ENCODE assay signal across 32 cellular contexts in the genomic region with DNA sequence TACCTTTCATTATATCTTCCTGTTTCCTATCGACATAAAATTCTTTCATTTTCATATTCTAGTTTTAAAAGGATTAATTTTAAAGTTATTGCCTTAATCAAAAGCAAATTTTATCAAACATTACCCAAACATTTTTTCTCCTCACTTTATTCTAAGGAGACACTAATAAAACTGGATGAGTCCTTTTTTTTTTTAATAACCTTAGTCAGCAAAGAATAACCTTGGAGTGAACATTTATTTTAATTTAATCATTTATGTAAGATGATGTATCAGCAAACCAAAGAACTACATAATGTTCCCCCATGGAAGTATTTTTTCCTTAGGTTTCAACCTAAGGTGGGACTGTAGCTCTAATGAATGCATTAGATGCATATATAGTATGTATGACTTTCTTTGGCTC.
"Had no signal": no experiment of that assay in that cellular context is flagged by ENCODE, and none has a peak within 500 bp of the region (broad histone marks: within the 10 kb centered on the region; RNA-seq: fewer than 3 reads in every experiment).

No MANE protein-coding gene starts in this region.

- H3K27me3 Mint-ChIP-seq: naive B cell; progenitor cell of endocrine pancreas; stimulated activated naive B cell treated with anti-CD40 and anti-IgM and Interleukin-4, amounts not matched to agents 10 μg/mL and 1 μg/mL and 100 μg/mL, for 72 hours had no signal

- H3K27ac ChIP-seq: left lung, neural progenitor cell, neutrophil, sigmoid colon, spleen, stomach, testis, thyroid gland, transverse colon, upper lobe of left lung, vagina had no signal

- H3K9me3 ChIP-seq: left lung, neutrophil, sigmoid colon, spleen, stomach, testis, thyroid gland, transverse colon, upper lobe of left lung, vagina had no signal

- H3K4me3 Mint-ChIP-seq: immature natural killer cell; mesothelial cell of epicardium; naive B cell; natural killer cell; nephron progenitor cell; neural progenitor cell; stimulated activated naive B cell treated with anti-CD40 and anti-IgM and Interleukin-4, amounts not matched to agents 10 μg/mL and 1 μg/mL and 100 μg/mL, for 72 hours had no signal

- H3K4me2 ChIP-seq: neural progenitor cell had no signal

- H3K9ac ChIP-seq: neural progenitor cell had no signal

- H3K4me1 Mint-ChIP-seq: mesothelial cell of epicardium, nephron progenitor cell, neural progenitor cell had no signal

- H3K27ac Mint-ChIP-seq: mesothelial cell of epicardium, neural progenitor cell had no signal

- FAIRE-seq: islet of Langerhans, kidney, small intestine had no signal

- H2AFZ ChIP-seq: neural progenitor cell had no signal

- ATAC-seq: left colon; left lung; natural killer cell; right cardiac atrium; stimulated activated naive B cell treated with anti-CD40 and anti-IgM and Interleukin-4, amounts not matched to agents 10 μg/mL and 1 μg/mL and 100 μg/mL, for 72 hours; stimulated activated naive CD8-positive, alpha-beta T cell treated with anti-CD3 and anti-CD28 coated beads, Interleukin-15, Interleukin-2, amounts not matched to agents 100 U/mL and 50 U/mL, for 24 hours had no signal

- H3K4me1 ChIP-seq: left lung, neural progenitor cell, sigmoid colon, stomach, testis, transverse colon had no signal

- H3K9me3 Mint-ChIP-seq: immature natural killer cell; mesothelial cell of epicardium; naive B cell; natural killer cell; nephron progenitor cell; neural progenitor cell; stimulated activated naive B cell treated with anti-CD40 and anti-IgM and Interleukin-4, amounts not matched to agents 10 μg/mL and 1 μg/mL and 100 μg/mL, for 72 hours had no signal

- DNase-seq: hypothalamus; immature natural killer cell; kidney; left colon; left lung; mesendoderm; naive B cell; natural killer cell; nephron progenitor cell; occipital lobe; retina; right cardiac atrium; sigmoid colon; small intestine; spleen; stimulated activated CD4-positive, alpha-beta T cell treated with anti-CD3 and anti-CD28 coated beads, Interleukin-2, amount 100 ng/mL, for 48 hours; stimulated activated CD4-positive, alpha-beta T cell treated with anti-CD3 and anti-CD28 coated beads, Interleukin-4, amount 100 ng/mL, for 4 hours; stimulated activated CD8-positive, alpha-beta memory T cell treated with anti-CD3 and anti-CD28 coated beads, Interleukin-4, amount 100 ng/mL, for 48 hours; stimulated activated naive B cell treated with anti-CD40 and anti-IgM and Interleukin-4, amounts not matched to agents 10 μg/mL and 1 μg/mL and 100 μg/mL, for 72 hours; stimulated activated naive CD8-positive, alpha-beta T cell treated with anti-CD3 and anti-CD28 coated beads, Interleukin-15, Interleukin-2, amounts not matched to agents 100 U/mL and 50 U/mL, for 24 hours; stomach; testis; thyroid gland; transverse colon; upper lobe of left lung had no signal

- H3K27me3 ChIP-seq: left lung, neural progenitor cell, neutrophil, sigmoid colon, spleen, stomach, testis, thyroid gland, transverse colon, upper lobe of left lung, vagina had no signal

- H3K4me3 ChIP-seq: left lung, lung, neural progenitor cell, sigmoid colon, spleen, stomach, testis, thyroid gland, transverse colon, upper lobe of left lung, vagina had no signal
